Comparison of ENCODE assay signal across 2 cellular contexts in the genomic region with DNA sequence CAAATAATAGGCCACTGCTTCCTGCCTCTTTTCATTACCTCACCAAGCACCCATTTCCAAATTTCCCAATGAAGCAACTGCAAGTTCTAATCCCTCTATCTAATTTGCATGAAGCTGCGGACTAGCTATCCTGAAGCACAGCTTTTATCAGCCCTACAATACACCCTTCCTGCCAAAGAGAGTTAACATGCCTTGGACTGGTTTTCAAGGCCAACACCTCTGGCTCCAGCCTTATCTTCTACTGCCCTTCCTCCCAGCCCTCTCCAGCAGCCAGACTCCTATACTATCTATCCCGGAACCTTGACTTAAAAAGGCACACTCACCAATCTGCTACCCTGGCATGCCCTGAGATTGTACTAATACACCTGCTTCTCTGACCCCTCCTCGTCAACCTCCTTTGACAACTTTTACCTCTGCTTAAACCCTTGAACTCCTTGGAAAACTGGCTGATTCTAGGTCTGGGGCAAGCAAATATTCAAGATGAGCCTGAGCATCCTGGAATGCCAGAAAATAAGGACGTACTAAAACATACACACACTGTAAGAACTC.
TF ChIP-seq lines count a peak whose summit lies in the region.

No MANE protein-coding gene starts in this region.

TF ChIP-seq in SK-N-SH treated with all-trans-retinoic acid at 6 μM for 48 hours, 23 proteins besides CTCF, POLR2A, EP300 and RAD21 (continued from another document):
- TF ChIP-seq ZFP3 (CRISPR knock-in tag; IDR thresholded peaks at IDR 0.05): peak; percentile 79

TF ChIP-seq in SK-N-SH, 30 proteins besides CTCF, POLR2A, EP300 and RAD21 (continued from another document):
- TF ChIP-seq POLR2AphosphoS5 (IDR thresholded peaks at IDR 0.05; ENCODE audit: low read depth, low read length): no peak
- no peak for TF ChIP-seq NFIC (IDR thresholded peaks at IDR 0.05; ENCODE audit: borderline replicate concordance)
- TF ChIP-seq RFX5 (IDR thresholded peaks at IDR 0.05; ENCODE audit: low read length): no peak
- no peak for TF ChIP-seq MEF2A (IDR thresholded peaks at IDR 0.05; ENCODE audit: borderline replicate concordance, low read depth)
- TF ChIP-seq, protein P1, sequence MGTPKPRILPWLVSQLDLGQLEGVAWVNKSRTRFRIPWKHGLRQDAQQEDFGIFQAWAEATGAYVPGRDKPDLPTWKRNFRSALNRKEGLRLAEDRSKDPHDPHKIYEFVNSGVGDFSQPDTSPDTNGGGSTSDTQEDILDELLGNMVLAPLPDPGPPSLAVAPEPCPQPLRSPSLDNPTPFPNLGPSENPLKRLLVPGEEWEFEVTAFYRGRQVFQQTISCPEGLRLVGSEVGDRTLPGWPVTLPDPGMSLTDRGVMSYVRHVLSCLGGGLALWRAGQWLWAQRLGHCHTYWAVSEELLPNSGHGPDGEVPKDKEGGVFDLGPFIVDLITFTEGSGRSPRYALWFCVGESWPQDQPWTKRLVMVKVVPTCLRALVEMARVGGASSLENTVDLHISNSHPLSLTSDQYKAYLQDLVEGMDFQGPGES (IDR thresholded peaks at IDR 0.05; ENCODE audit: low read depth, low read length): no peak
- no peak for TF ChIP-seq PBX3 (IDR thresholded peaks at IDR 0.05)
- TF ChIP-seq RCOR1 (IDR thresholded peaks at IDR 0.05; ENCODE audit: low read length): no peak
- no peak for TF ChIP-seq ZBTB33 (IDR thresholded peaks at IDR 0.05; ENCODE audit: borderline replicate concordance, low read depth)
- no peak for TF ChIP-seq SMC3 (IDR thresholded peaks at IDR 0.05; ENCODE audit: low read depth, low read length)
